ENCODE assay signal across 9 cellular contexts in genomic region chr11:62540804-62541671, GRCh38. TPM values are rescaled to one million over a fixed set of nuclear protein-coding genes. Genes with fewer than 3 reads are reported as not detected.
DNase-seq lines count a peak whose midpoint lies in the region; ATAC-seq and TF ChIP-seq lines count a peak whose summit lies in the region.
"Had no signal": no experiment of that assay in that cellular context is flagged by ENCODE, and none has a peak within 500 bp of the region (broad histone marks: within the 10 kb centered on the region; RNA-seq: fewer than 3 reads in every experiment).

No MANE protein-coding gene starts in this region.

- POLR2A ChIA-PET in CD8-positive, alpha-beta memory T cell (lab: Charles Lee), result interaction anchor here (0.6 to 11.9 kb wide), 3 partner anchors 15 to 169 kb away, joined by 3 to 193 read pairs (median 3); no protein-coding TSS in a partner anchor

- H3K27ac ChIP-seq in CD8-positive, alpha-beta memory T cell (ENCODE audit: low read depth, low read length), result peak overlapping the region; percentile 33
- H3K27ac ChIP-seq in KMS-11 (peak overlapping the region; percentile 40; the same call in 1 of the 2 replicates), adrenal gland (peak overlapping the region in 4 of 5 donors; percentile 21 to 75 (median 56))

- peak overlapping the region; percentile 92 to 99 (median 98) for H3K4me3 Mint-ChIP-seq in CD8-positive, alpha-beta memory T cell

- H3K79me2 ChIP-seq in KMS-11 (ENCODE audit: insufficient read depth, low read depth), result peaks cover 92% of the 10 kb centered on the region

- H3K4me3 ChIP-seq in CD8-positive, alpha-beta memory T cell (ENCODE audit: low read length), result peak overlapping the region; percentile 54
- no peak overlapping the region for H3K4me3 ChIP-seq in KMS-11 (IDR thresholded peaks at IDR 0.05; ENCODE audit: insufficient read depth, low read depth, low read length)
- H3K4me3 ChIP-seq in adrenal gland, result peak overlapping the region in 1 of 4 donors; percentile 37
- H3K4me3 ChIP-seq: K562 had no signal

- in situ Hi-C loops in G401 (cut with HindIII; ENCODE audit: low sequenced_read_pairs), result no loop called here

- WGBS in adrenal gland, 4 donors, result 41 to 61% (median 53%) methylated on average over 8 to 16 of the region's 16 CpGs

- peak overlapping the region; percentile 99 for H3K4me2 ChIP-seq in KMS-11

- peak; percentile 34 for ATAC-seq in GM19463 (IDR thresholded peaks at IDR 0.05; ENCODE audit: unreplicated experiment)
- ATAC-seq: K562 had no signal

- peaks cover 63 to 86% (median 77%) of the 10 kb centered on the region in 3 donors for H3K4me1 Mint-ChIP-seq in CD8-positive, alpha-beta memory T cell

- peaks cover 0 to 49% (median 0%) of the 10 kb centered on the region in 3 donors for H3K36me3 Mint-ChIP-seq in CD8-positive, alpha-beta memory T cell

- intact Hi-C loops in adrenal gland (cut with DNase I), result loop anchor here (5.0 kb wide), 1 partner anchor 119 kb away; no protein-coding TSS in a partner anchor

- peak in 1 of 5 donors; percentile 33 for DNase-seq in CD8-positive, alpha-beta memory T cell
- peak in 5 of 7 donors; percentile 62 to 85 (median 64) for DNase-seq in adrenal gland
- DNase-seq in mesenteric fat pad (ENCODE audit: low spot score), result peak; percentile 87
- DNase-seq in G401 (ENCODE audit: low spot score), result no peak
- DNase-seq in NCI-H1694 (lab: John Stamatoyannopoulos, UW), result no peak
- DNase-seq in Kasumi-1 (lab: John Stamatoyannopoulos, UW), result no peak

- H3K27ac Mint-ChIP-seq in CD8-positive, alpha-beta memory T cell, result peak overlapping the region; percentile 92 to 100 (median 96)

- peaks cover 0 to 2% of the 10 kb centered on the region in 2 donors for H3K27me3 Mint-ChIP-seq in CD8-positive, alpha-beta memory T cell

- no peaks in the 10 kb centered on the region for H3K36me3 ChIP-seq in CD8-positive, alpha-beta memory T cell (ENCODE audit: insufficient read depth, low read length)
- no peaks in the 10 kb centered on the region for H3K36me3 ChIP-seq in KMS-11 (ENCODE audit: insufficient read depth)
- peaks cover 0 to 2% of the 10 kb centered on the region in 2 donors for H3K36me3 ChIP-seq in adrenal gland (replicated peaks in 1 of 2)

- no peak overlapping the region for H2AFZ ChIP-seq in KMS-11 (ENCODE audit: low read depth)

- peaks cover 31% of the 10 kb centered on the region for H4K20me1 ChIP-seq in KMS-11 (ENCODE audit: insufficient read depth)

- H3K4me1 ChIP-seq in CD8-positive, alpha-beta memory T cell (ENCODE audit: insufficient read depth, low read length), result peaks cover 69% of the 10 kb centered on the region
- H3K4me1 ChIP-seq in KMS-11 (ENCODE audit: low read depth, poor library complexity, severe bottlenecking) (peaks cover 49% of the 10 kb centered on the region), adrenal gland (replicated peaks in 1 of 2) (peaks cover 44 to 73% of the 10 kb centered on the region in 2 donors)

- CTCF ChIA-PET in CD8-positive, alpha-beta memory T cell (lab: Charles Lee), result interaction anchor here (1.0 to 7.7 kb wide), 9 partner anchors 9 to 146 kb away, joined by 3 to 203 read pairs (median 27); partner anchors contain the start of gene EEF1G

- TF ChIP-seq POLR2A in adrenal gland (IDR thresholded peaks at IDR 0.05), result no peak

- no peaks in the 10 kb centered on the region for H3K27me3 ChIP-seq in CD8-positive, alpha-beta memory T cell (ENCODE audit: insufficient read depth, low read length, poor library complexity, severe bottlenecking)
- H3K27me3 ChIP-seq in KMS-11 (ENCODE audit: insufficient read depth, low read depth) (no peaks in the 10 kb centered on the region), adrenal gland (no peaks in the 10 kb centered on the region)

- no peak overlapping the region; the same call in 1 of the 2 replicates for H3K9ac ChIP-seq in KMS-11

- TF ChIP-seq CTCF in KMS-11 (conservative IDR thresholded peaks at IDR 0.05; ENCODE audit: low read depth, low read length) (no peak), adrenal gland (IDR thresholded peaks at IDR 0.05) (no peak)

- H3K9me3 Mint-ChIP-seq in CD8-positive, alpha-beta memory T cell, result no peaks in the 10 kb centered on the region

- H3K9me3 ChIP-seq in CD8-positive, alpha-beta memory T cell (ENCODE audit: low read length), result no peaks in the 10 kb centered on the region
- H3K9me3 ChIP-seq in adrenal gland (replicated peaks in 1 of 3), result no peaks in the 10 kb centered on the region

RNA-seq across cellular contexts. Expression of gene AHNAK, which starts 5.6 kb away (rescaled TPM):
- total RNA-seq in CD8-positive, alpha-beta memory T cell, result 100 to 1,000 TPM; 187 to 193 TPM
- polyA plus RNA-seq in CD8-positive, alpha-beta memory T cell, result 125 TPM
- total RNA-seq in adrenal gland, result 100 to 1,000 TPM; 121 to 307 (median 204) TPM
- polyA plus RNA-seq in adrenal gland, result 10 to 100 TPM; 32.0 to 35.4 (median 32.7) TPM
- 1,254 TPM for total RNA-seq in mesenteric fat pad
- 161 and 197 TPM in 2 replicates for total RNA-seq in G401 (2014; rRNA removed; shearing (Covaris generic))

RNA-seq across cellular contexts. Expression of gene EEF1G, which starts 32.7 kb away (rescaled TPM):
- 1,000 to 10,000 TPM; 1,800 to 1,846 TPM for total RNA-seq in CD8-positive, alpha-beta memory T cell
- polyA plus RNA-seq in CD8-positive, alpha-beta memory T cell, result 1,157 TPM
- total RNA-seq in adrenal gland, result 1,000 to 10,000 TPM in 6 of 8 donors, 100 to 1,000 TPM in 2; 943 to 1,585 (median 1,183) TPM
- 1,000 to 10,000 TPM in 1 of 3 donors, 100 to 1,000 TPM in 2; 646 to 1,257 (median 934) TPM for polyA plus RNA-seq in adrenal gland
- 865 TPM for total RNA-seq in mesenteric fat pad
- 3,525 and 3,828 TPM in 2 replicates for total RNA-seq in G401 (2014; rRNA removed; shearing (Covaris generic))

RNA-seq across cellular contexts. Expression of gene TUT1, which starts 50.3 kb away (rescaled TPM):
- total RNA-seq in CD8-positive, alpha-beta memory T cell, result 10 to 100 TPM; 30.8 to 32.7 TPM
- polyA plus RNA-seq in CD8-positive, alpha-beta memory T cell, result 13.7 TPM
- total RNA-seq in adrenal gland, result 10 to 100 TPM in 7 of 8 donors, 1 to 10 TPM in 1; 7.0 to 32.4 (median 15.5) TPM
- polyA plus RNA-seq in adrenal gland, result 10 to 100 TPM in 2 of 3 donors, 1 to 10 TPM in 1; 9.4 to 67.6 (median 34.0) TPM
- total RNA-seq in mesenteric fat pad, result 13.4 TPM
- total RNA-seq in G401 (2014; rRNA removed; shearing (Covaris generic)), result 16.5 and 17.6 TPM in 2 replicates

Comparison
In these comparisons a context has a peak if more than half of its experiments do, and no peak if none do; other contexts are left out.
1. DNase-seq: peak in adrenal gland (5 of 7) and mesenteric fat pad (single experiment); none in G401 (single experiment), NCI-H1694 (single experiment) and Kasumi-1 (0 of 2).
2. Peak in every context shown above with its lines, with median percentiles within 50 percentile points of each other: H3K27ac ChIP-seq.